8 cellular contexts compared by ENCODE assay signal in genomic region chr17:6701719-6702118, GRCh38. TPM values are rescaled to one million over a fixed set of nuclear protein-coding genes. Genes with fewer than 3 reads are reported as not detected.
DNase-seq lines count a peak whose midpoint lies in the region; ATAC-seq and TF ChIP-seq lines count a peak whose summit lies in the region.

No MANE protein-coding gene starts in this region.

- no peak overlapping the region for H3K9ac ChIP-seq in SU-DHL-6 (ENCODE audit: low read length)

- H3K27me3 ChIP-seq in SU-DHL-6 (ENCODE audit: low read length): no peaks in the 10 kb centered on the region

- no peaks in the 10 kb centered on the region for H4K20me1 ChIP-seq in SU-DHL-6 (ENCODE audit: low read depth, low read length)

- peak; percentile 70 for DNase-seq in activated effector memory CD4-positive, alpha-beta T cell treated with anti-CD3 and anti-CD28 coated beads, Interleukin-2, amount 50 U/mL, for 16 hours
- DNase-seq in activated effector memory CD4-positive, alpha-beta T cell treated with Interleukin-2 at 50 U/mL for 16 hours: no peak
- DNase-seq in epithelial cell of proximal tubule (ENCODE audit: low read depth) (no peak), cerebellar nuclear complex (lab: John Stamatoyannopoulos, UW) (no peak), NCI-H2107 (lab: John Stamatoyannopoulos, UW) (no peak)
- peak; percentile 11 for DNase-seq in stimulated activated CD8-positive, alpha-beta memory T cell treated with anti-CD3 and anti-CD28 coated beads, Interleukin-12 subunit alpha, Interleukin-12 subunit beta, amount 100 ng/mL, for 1 hour (ENCODE audit: low read depth)

- no peaks in the 10 kb centered on the region for H3K9me2 ChIP-seq in SU-DHL-6 (replicated peaks; ENCODE audit: insufficient read depth, low read length)

- TF ChIP-seq CTCF in SU-DHL-6 (IDR thresholded peaks at IDR 0.05; ENCODE audit: insufficient read depth, low read length, poor library complexity, severe bottlenecking) (peak; percentile 12), epithelial cell of proximal tubule (conservative IDR thresholded peaks at IDR 0.05; ENCODE audit: low read depth, low read length) (peak; percentile 23)

- H3F3A ChIP-seq in SU-DHL-6 (ENCODE audit: insufficient read depth): no peaks in the 10 kb centered on the region

- ATAC-seq in GM21423 (IDR thresholded peaks at IDR 0.05; ENCODE audit: unreplicated experiment): no peak

- no peaks in the 10 kb centered on the region for H3K79me2 ChIP-seq in SU-DHL-6 (ENCODE audit: insufficient read depth, low read length)

- no peak overlapping the region for H3K4me2 ChIP-seq in SU-DHL-6 (ENCODE audit: low read depth, low read length, poor library complexity, severe bottlenecking)

- H2AFZ ChIP-seq in SU-DHL-6 (ENCODE audit: low read depth, low read length, severe bottlenecking): no peak overlapping the region

- H3K27ac ChIP-seq in SU-DHL-6 (ENCODE audit: low read depth, low read length): no peak overlapping the region

- H3K4me3 ChIP-seq in SU-DHL-6 (ENCODE audit: insufficient read depth, low read length, poor library complexity, severe bottlenecking): no peak overlapping the region
- no peak overlapping the region for H3K4me3 ChIP-seq in epithelial cell of proximal tubule (ENCODE audit: low read depth, low read length)

- H3K36me3 ChIP-seq in SU-DHL-6 (ENCODE audit: low read length): no peaks in the 10 kb centered on the region

- H3K9me3 ChIP-seq in SU-DHL-6 (ENCODE audit: insufficient read depth, low read length): no peaks in the 10 kb centered on the region

RNA-seq across cellular contexts. Expression of gene SLC13A5, which starts 11.4 kb away (rescaled TPM):
- not detected in 2 replicates for total RNA-seq in epithelial cell of proximal tubule

RNA-seq across cellular contexts. Expression of gene C17orf100, which starts 50.2 kb away (rescaled TPM):
- 0.22 and 1.2 TPM in 2 replicates for total RNA-seq in epithelial cell of proximal tubule

RNA-seq across cellular contexts. Expression of gene MED31, which starts 50.3 kb away (rescaled TPM):
- 10.1 and 23.9 TPM in 2 replicates for total RNA-seq in epithelial cell of proximal tubule

RNA-seq across cellular contexts. Expression of gene XAF1, which starts 54.1 kb away (rescaled TPM):
- 0.06 TPM in 1 of 2 replicates, not detected in the other for total RNA-seq in epithelial cell of proximal tubule

Comparison
In these comparisons a context has a peak if more than half of its experiments do, and no peak if none do; other contexts are left out.
1. DNase-seq: peak in activated effector memory CD4-positive, alpha-beta T cell treated with anti-CD3 and anti-CD28 coated beads, Interleukin-2, amount 50 U/mL, for 16 hours (single experiment) and stimulated activated CD8-positive, alpha-beta memory T cell treated with anti-CD3 and anti-CD28 coated beads, Interleukin-12 subunit alpha, Interleukin-12 subunit beta, amount 100 ng/mL, for 1 hour (single experiment); none in activated effector memory CD4-positive, alpha-beta T cell treated with Interleukin-2 at 50 U/mL for 16 hours (single experiment), epithelial cell of proximal tubule (single experiment), cerebellar nuclear complex (0 of 2) and NCI-H2107 (single experiment).